In the genomic region with DNA sequence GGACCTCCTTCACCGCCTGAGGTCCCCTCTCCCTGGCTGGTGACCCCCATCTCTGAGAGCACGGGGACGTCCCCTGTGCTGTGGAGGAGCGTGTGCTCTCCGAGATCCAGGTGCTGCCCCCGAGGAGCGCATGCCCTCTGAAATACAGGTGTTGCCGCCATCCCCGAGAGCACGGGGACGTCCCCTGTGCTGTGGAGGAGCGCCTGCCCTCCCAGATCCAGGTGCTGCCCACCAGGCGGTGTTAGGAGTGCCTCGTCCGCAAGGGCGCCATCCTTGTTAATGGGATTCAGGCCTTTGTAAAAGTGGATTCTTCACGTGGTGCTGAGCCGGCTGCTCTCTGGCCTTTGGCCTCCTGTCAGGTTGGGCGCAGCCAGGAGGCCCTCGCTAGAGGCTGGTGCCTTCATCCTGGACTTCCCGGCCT, we compare ENCODE assay signal across 9 cellular contexts. TPM values are rescaled to one million over a fixed set of nuclear protein-coding genes. Genes with fewer than 3 reads are reported as not detected.
DNase-seq lines count a peak whose midpoint lies in the region; ATAC-seq and TF ChIP-seq lines count a peak whose summit lies in the region.
"Had no signal": no experiment of that assay in that cellular context is flagged by ENCODE, and none has a peak within 500 bp of the region (broad histone marks: within the 10 kb centered on the region; RNA-seq: fewer than 3 reads in every experiment).

No MANE protein-coding gene starts in this region.

- H3K9ac ChIP-seq in endodermal cell (ENCODE audit: extremely low read depth, low read length, poor library complexity, severe bottlenecking): no peak overlapping the region

- H3K36me3 ChIP-seq in endodermal cell (ENCODE audit: control insufficient read depth, insufficient read depth, low read length) (peaks cover 25% of the 10 kb centered on the region), gastrocnemius medialis (peaks cover 0 to 19% of the 10 kb centered on the region in 2 donors)

- TF ChIP-seq POLR2A in gastrocnemius medialis (IDR thresholded peaks at IDR 0.05): no peak

- H3K27ac Mint-ChIP-seq in endodermal cell: no peak overlapping the region
- H3K27ac Mint-ChIP-seq: type B pancreatic cell had no signal

- in situ Hi-C loops in gastrocnemius medialis (cut with MboI; ENCODE audit: low sequenced_read_pairs in 4 of 4): no loop called here

- H3K4me3 ChIP-seq in endodermal cell (ENCODE audit: low read length): no peak overlapping the region
- H3K4me3 ChIP-seq in gastrocnemius medialis: peak overlapping the region in 3 of 4 donors; percentile 27 to 48 (median 32)

- 86 to 89% methylated on average over 14 to 21 of the region's 21 CpGs for WGBS in endodermal cell (ENCODE audit: insufficient coverage in 1 of 2, insufficient read length in 1 of 2), 2 experiments

- no peaks in the 10 kb centered on the region for H3K4me1 ChIP-seq in endodermal cell (ENCODE audit: control insufficient read depth, insufficient read depth, low read length)
- H3K4me1 ChIP-seq in gastrocnemius medialis: peaks cover 0 to 5% of the 10 kb centered on the region in 2 donors

- H3K27ac ChIP-seq in endodermal cell (ENCODE audit: low read depth, low read length) (no peak overlapping the region), gastrocnemius medialis (no peak overlapping the region)

- intact Hi-C loops in gastrocnemius medialis (cut with DNase I; ENCODE audit: low total_unique reads): loop anchor here (2.0 to 10.0 kb wide), 4 partner anchors 34 to 463 kb away; a partner anchor contains a TSS

- H3K4me3 Mint-ChIP-seq in endodermal cell: no peak overlapping the region
- H3K4me3 Mint-ChIP-seq: type B pancreatic cell had no signal

- no peaks in the 10 kb centered on the region for H3K27me3 Mint-ChIP-seq in endodermal cell (ENCODE audit: insufficient read depth)
- H3K27me3 Mint-ChIP-seq: type B pancreatic cell had no signal

- peak; percentile 26 for ATAC-seq in HG03135 (IDR thresholded peaks at IDR 0.05; ENCODE audit: unreplicated experiment)
- ATAC-seq in gastrocnemius medialis: no peak

- DNase-seq in DMS79 (lab: John Stamatoyannopoulos, UW): peak; percentile 43
- no peak for DNase-seq in DMS79 treated with DMSO at 0.1 percent for 48 hours (lab: John Stamatoyannopoulos, UW)
- DNase-seq in endodermal cell: peak; percentile 76
- no peak for DNase-seq in gastrocnemius medialis
- DNase-seq in Kasumi-1 (lab: John Stamatoyannopoulos, UW): no peak
- no peak for DNase-seq in H4 (ENCODE audit: low spot score)
- no peak for DNase-seq in activated gamma-delta T cell treated with Interleukin-2 at 50 U/mL for 16 hours

- TF ChIP-seq CTCF in endodermal cell (conservative IDR thresholded peaks at IDR 0.05) (no peak), gastrocnemius medialis (IDR thresholded peaks at IDR 0.05 in 4 of 5, conservative IDR thresholded peaks at IDR 0.05 in 1 of 5) (no peak)

- no peaks in the 10 kb centered on the region for H3K9me3 Mint-ChIP-seq in endodermal cell
- H3K9me3 Mint-ChIP-seq: type B pancreatic cell had no signal

- H3K9me3 ChIP-seq in endodermal cell (ENCODE audit: control insufficient read depth, low read length) (peaks cover 27% of the 10 kb centered on the region), gastrocnemius medialis (no peaks in the 10 kb centered on the region)

- H3K4me1 Mint-ChIP-seq in endodermal cell: no peaks in the 10 kb centered on the region

- peaks cover 2% of the 10 kb centered on the region for H3K36me3 Mint-ChIP-seq in endodermal cell (ENCODE audit: low read depth)
- H3K36me3 Mint-ChIP-seq: type B pancreatic cell had no signal

- no peaks in the 10 kb centered on the region for H3K27me3 ChIP-seq in endodermal cell (ENCODE audit: control insufficient read depth, insufficient read depth, low read length, poor library complexity, severe bottlenecking)
- H3K27me3 ChIP-seq in gastrocnemius medialis: no peaks in the 10 kb centered on the region

RNA-seq across cellular contexts. Expression of a gene that starts 10.1 kb away (rescaled TPM):
- 10 to 100 TPM; 22.7 to 32.7 TPM for total RNA-seq in endodermal cell
- polyA plus RNA-seq in endodermal cell (2013, experiment 1 of 2): 25.4 TPM
- 23.8 TPM for polyA plus RNA-seq in endodermal cell (2013, experiment 2 of 2)
- total RNA-seq in gastrocnemius medialis: 10 to 100 TPM; 11.1 to 24.0 (median 21.2) TPM
- total RNA-seq in H4 (2014; rRNA removed; shearing (Covaris generic)): 10.5 and 13.4 TPM in 2 replicates

RNA-seq across cellular contexts. Expression of a gene that starts 10.2 kb away (rescaled TPM):
- 10 to 100 TPM; 31.5 to 33.8 TPM for total RNA-seq in endodermal cell
- 16.9 TPM for polyA plus RNA-seq in endodermal cell (2013, experiment 1 of 2)
- 13.9 TPM for polyA plus RNA-seq in endodermal cell (2013, experiment 2 of 2)
- 1 to 10 TPM; 5.8 to 7.8 (median 6.5) TPM for total RNA-seq in gastrocnemius medialis
- total RNA-seq in H4 (2014; rRNA removed; shearing (Covaris generic)): 3.9 and 4.2 TPM in 2 replicates

Comparison
In these comparisons a context has a peak if more than half of its experiments do, and no peak if none do; other contexts are left out.
1. DNase-seq: peak in DMS79 (single experiment) and endodermal cell (single experiment); none in DMS79 treated with DMSO at 0.1 percent for 48 hours (single experiment), gastrocnemius medialis (0 of 2), Kasumi-1 (0 of 2), H4 (single experiment) and activated gamma-delta T cell treated with Interleukin-2 at 50 U/mL for 16 hours (single experiment).